In genomic region chr1:50420689-50421365, GRCh38 we compare ENCODE assay signal across 13 cellular contexts. TPM values are rescaled to one million over a fixed set of nuclear protein-coding genes. Genes with fewer than 3 reads are reported as not detected.
DNase-seq lines count a peak whose midpoint lies in the region.
"Had no signal": no experiment of that assay in that cellular context is flagged by ENCODE, and none has a peak within 500 bp of the region (broad histone marks: within the 10 kb centered on the region; RNA-seq: fewer than 3 reads in every experiment).

No MANE protein-coding gene starts in this region.

- no peak overlapping the region for H2BK15ac ChIP-seq in mesendoderm (replicated peaks; ENCODE audit: low read depth)

- H3K27me3 ChIP-seq in mesendoderm (ENCODE audit: insufficient read depth, low read length, poor library complexity), result peaks cover 80% of the 10 kb centered on the region

- no peaks in the 10 kb centered on the region for H3K9me3 Mint-ChIP-seq in activated T-helper 2 cell treated with anti-CD3 and anti-CD28 coated beads, Interferon-gamma antibody, Interleukin-2, Interleukin-4, amounts not matched to agents 10 μg/mL and 5 μg/mL and 100 μg/mL, durations not matched to agents 14 hours and 24 hours and 36 hours

- H3K27me3 Mint-ChIP-seq in activated T-helper 2 cell treated with anti-CD3 and anti-CD28 coated beads, Interferon-gamma antibody, Interleukin-2, Interleukin-4, amounts not matched to agents 10 μg/mL and 5 μg/mL and 100 μg/mL, durations not matched to agents 14 hours and 24 hours and 36 hours (ENCODE audit: low read depth), result peaks cover 79% of the 10 kb centered on the region

- H2BK120ac ChIP-seq in mesendoderm (ENCODE audit: low read depth, low read length), result no peak overlapping the region

- intact Hi-C loops in activated T-helper 2 cell treated with anti-CD3 and anti-CD28 coated beads, Interferon-gamma antibody, Interleukin-2, Interleukin-4, amounts not matched to agents 10 μg/mL and 5 μg/mL and 100 μg/mL, durations not matched to agents 14 hours and 24 hours and 36 hours (cut with micrococcal nuclease), result loop anchor here (5.0 kb wide), 1 partner anchor 186 kb away; no protein-coding TSS in a partner anchor

- no peak overlapping the region for H4K5ac ChIP-seq in mesendoderm (ENCODE audit: low read length)

- H3K4me1 ChIP-seq in mesendoderm (ENCODE audit: control insufficient read depth, low read depth, low read length), result peaks cover 3% of the 10 kb centered on the region

- H3K79me1 ChIP-seq in mesendoderm (ENCODE audit: low read length), result no peaks in the 10 kb centered on the region

- no peak overlapping the region for H3K4ac ChIP-seq in mesendoderm (ENCODE audit: low read depth, low read length)

- no peak overlapping the region for H3K9ac ChIP-seq in mesendoderm (ENCODE audit: low read length)

- no peak overlapping the region for H4K8ac ChIP-seq in mesendoderm (ENCODE audit: low read depth, low read length)

- peak; percentile 53 for DNase-seq in stimulated activated CD4-positive, alpha-beta T cell treated with anti-CD3 and anti-CD28 coated beads, Interleukin-15, amount 100 ng/mL, for 24 hours
- DNase-seq in stimulated activated CD4-positive, alpha-beta T cell treated with anti-CD3 and anti-CD28 coated beads, Interleukin-1b, Interleukin-23, amount 100 ng/mL, for 48 hours, result no peak
- DNase-seq in activated T-helper 2 cell treated with anti-CD3 and anti-CD28 coated beads, Interferon-gamma antibody, Interleukin-2, Interleukin-4, amounts not matched to agents 10 μg/mL and 5 μg/mL and 100 μg/mL, durations not matched to agents 14 hours and 24 hours and 36 hours (ENCODE audit: low spot score), result no peak
- peak; percentile 77 for DNase-seq in mesendoderm
- no peak for DNase-seq in NCI-H524 treated with DMSO at 0.1 percent for 48 hours (lab: John Stamatoyannopoulos, UW)
- no peak for DNase-seq in NCI-H446 treated with DMSO at 0.1 percent for 48 hours (lab: John Stamatoyannopoulos, UW)
- no peak for DNase-seq in COLO829 (ENCODE audit: low spot score)
- DNase-seq in stimulated activated CD4-positive, alpha-beta T cell treated with anti-CD3 and anti-CD28 coated beads, Interleukin-4, amount 100 ng/mL, for 24 hours, result no peak
- DNase-seq: amniotic stem cell had no signal

- no peaks in the 10 kb centered on the region for H3K36me3 ChIP-seq in mesendoderm (ENCODE audit: control insufficient read depth, insufficient read depth, low read length)

- no peak overlapping the region for H3K18ac ChIP-seq in mesendoderm (ENCODE audit: low read length)

- no peak overlapping the region for H3K56ac ChIP-seq in mesendoderm (ENCODE audit: low read length)

- H3K79me2 ChIP-seq in mesendoderm (ENCODE audit: control insufficient read depth, insufficient read depth, low read length), result no peaks in the 10 kb centered on the region

- no CpG with 5 or more reads among the region's 69 CpGs for WGBS in mesendoderm (ENCODE audit: extremely low coverage, insufficient coverage, low lambda C conversion rate)

- H3K4me3 Mint-ChIP-seq in activated T-helper 2 cell treated with anti-CD3 and anti-CD28 coated beads, Interferon-gamma antibody, Interleukin-2, Interleukin-4, amounts not matched to agents 10 μg/mL and 5 μg/mL and 100 μg/mL, durations not matched to agents 14 hours and 24 hours and 36 hours (ENCODE audit: low read depth), result no peak overlapping the region

- no peak overlapping the region for H2BK5ac ChIP-seq in mesendoderm (ENCODE audit: low read length)

- peak overlapping the region; percentile 60 for H3K27ac Mint-ChIP-seq in activated T-helper 2 cell treated with anti-CD3 and anti-CD28 coated beads, Interferon-gamma antibody, Interleukin-2, Interleukin-4, amounts not matched to agents 10 μg/mL and 5 μg/mL and 100 μg/mL, durations not matched to agents 14 hours and 24 hours and 36 hours

- no peaks in the 10 kb centered on the region for H3K36me3 Mint-ChIP-seq in activated T-helper 2 cell treated with anti-CD3 and anti-CD28 coated beads, Interferon-gamma antibody, Interleukin-2, Interleukin-4, amounts not matched to agents 10 μg/mL and 5 μg/mL and 100 μg/mL, durations not matched to agents 14 hours and 24 hours and 36 hours (ENCODE audit: low read depth)

- no peak overlapping the region for H3K4me3 ChIP-seq in mesendoderm (ENCODE audit: low read length)

- H2AK5ac ChIP-seq in mesendoderm (ENCODE audit: low read length), result no peak overlapping the region

- H3K23ac ChIP-seq in mesendoderm (ENCODE audit: low read length), result no peak overlapping the region

- no peak overlapping the region for H3K27ac ChIP-seq in mesendoderm (ENCODE audit: low read depth, low read length)

- no peak overlapping the region for H3K4me2 ChIP-seq in mesendoderm (ENCODE audit: low read length)

- peaks cover 23% of the 10 kb centered on the region for H3K4me1 Mint-ChIP-seq in activated T-helper 2 cell treated with anti-CD3 and anti-CD28 coated beads, Interferon-gamma antibody, Interleukin-2, Interleukin-4, amounts not matched to agents 10 μg/mL and 5 μg/mL and 100 μg/mL, durations not matched to agents 14 hours and 24 hours and 36 hours (ENCODE audit: low read depth)

RNA-seq across cellular contexts. Expression of gene DMRTA2, which starts 2.4 kb away (rescaled TPM):
- not detected in 2 replicates for total RNA-seq in activated T-helper 2 cell treated with anti-CD3 and anti-CD28 coated beads, Interferon-gamma antibody, Interleukin-2, Interleukin-4, amounts not matched to agents 10 μg/mL and 5 μg/mL and 100 μg/mL, durations not matched to agents 14 hours and 24 hours and 36 hours
- polyA plus RNA-seq in mesendoderm (2013, experiment 1 of 2), result 0.03 TPM
- polyA plus RNA-seq in mesendoderm (2013, experiment 2 of 2), result 0.04 TPM
- total RNA-seq: fibroblast of lung, lung microvascular endothelial cell, subcutaneous adipose tissue had no signal
- polyA plus RNA-seq: CD14-positive monocyte had no signal

Comparison
In these comparisons a context has a peak if more than half of its experiments do, and no peak if none do; other contexts are left out.
1. DNase-seq: peak in stimulated activated CD4-positive, alpha-beta T cell treated with anti-CD3 and anti-CD28 coated beads, Interleukin-15, amount 100 ng/mL, for 24 hours (single experiment) and mesendoderm (single experiment); none in stimulated activated CD4-positive, alpha-beta T cell treated with anti-CD3 and anti-CD28 coated beads, Interleukin-1b, Interleukin-23, amount 100 ng/mL, for 48 hours (single experiment), activated T-helper 2 cell treated with anti-CD3 and anti-CD28 coated beads, Interferon-gamma antibody, Interleukin-2, Interleukin-4, amounts not matched to agents 10 μg/mL and 5 μg/mL and 100 μg/mL, durations not matched to agents 14 hours and 24 hours and 36 hours (single experiment), NCI-H524 treated with DMSO at 0.1 percent for 48 hours (single experiment), NCI-H446 treated with DMSO at 0.1 percent for 48 hours (single experiment), COLO829 (single experiment) and stimulated activated CD4-positive, alpha-beta T cell treated with anti-CD3 and anti-CD28 coated beads, Interleukin-4, amount 100 ng/mL, for 24 hours (single experiment).